Comparison of ENCODE assay signal across 18 cellular contexts in genomic region chr10:51170518-51171245, GRCh38.
A peak's percentile ranks its signal among the peaks of the same experiment; 100 is the strongest.
DNase-seq lines count a peak whose midpoint lies in the region; ATAC-seq, FAIRE-seq and TF ChIP-seq lines count a peak whose summit lies in the region.
"Had no signal": no experiment of that assay in that cellular context is flagged by ENCODE, and none has a peak within 500 bp of the region (broad histone marks: within the 10 kb centered on the region; RNA-seq: fewer than 3 reads in every experiment).

No MANE protein-coding gene starts in this region.

- CTCF ChIA-PET in HEK293 (lab: Yijun Ruan, JAX), result interaction anchor here (0.7 kb wide), 2 partner anchors 37 to 76 kb away, joined by 3 read pairs; no protein-coding TSS in a partner anchor

- H3K4me3 ChIP-seq in HEK293 (ENCODE audit: low read depth, low read length) (no peak overlapping the region), RWPE2 (ENCODE audit: severe bottlenecking) (no peak overlapping the region), fibroblast of pulmonary artery (replicated peaks; ENCODE audit: low read depth, low read length) (no peak overlapping the region), mucosa of descending colon (no peak overlapping the region)
- H3K4me3 ChIP-seq: HAP-1, PC-9 had no signal

- no peaks in the 10 kb centered on the region for H3K27me3 ChIP-seq in RWPE2 (ENCODE audit: insufficient read depth, poor library complexity, severe bottlenecking)

- intact Hi-C loops in mucosa of descending colon (cut with DNase I, micrococcal nuclease), result no loop called here

- peak; percentile 5 for FAIRE-seq in urothelium cell line (lab: Jason Lieb, UNC)
- FAIRE-seq: GM18507 had no signal

- no peak for DNase-seq in RWPE2 (ENCODE audit: low spot score)
- DNase-seq in fibroblast of pulmonary artery (ENCODE audit: low read depth), result peak; percentile 4
- DNase-seq in urothelium cell line (ENCODE audit: low spot score), result peak; percentile 39
- DNase-seq in activated T-cell treated with anti-CD3 and anti-CD28 coated beads, Interleukin-2, amount 50 U/mL, for 48 hours, result no peak
- DNase-seq in GM10266 (ENCODE audit: extremely low spot score), result no peak
- DNase-seq in mucosa of descending colon, result no peak
- DNase-seq: activated CD4-positive, alpha-beta T cell treated with anti-CD3 and anti-CD28 coated beads, Interleukin-2, amount 50 U/mL, for 48 hours; activated effector memory CD4-positive, alpha-beta T cell treated with anti-CD3 and anti-CD28 coated beads, Interleukin-2, amount 50 U/mL, for 16 hours; natural killer cell; NCI-H1694 treated with DMSO at 0.1 percent for 48 hours; NCI-H82; PC-9; stimulated activated naive B cell treated with anti-CD40 and anti-IgM and Interleukin-4, amounts not matched to agents 10 μg/mL and 1 μg/mL and 100 μg/mL, for 72 hours had no signal

- H3K36me3 ChIP-seq in HEK293 (ENCODE audit: control insufficient read depth in 2 of 2, insufficient read depth in 1 of 2, low read length in 2 of 2), result no peaks in the 10 kb centered on the region
- no peaks in the 10 kb centered on the region for H3K36me3 ChIP-seq in RWPE2 (ENCODE audit: low read depth)
- H3K36me3 ChIP-seq in mucosa of descending colon (ENCODE audit: low read depth), result no peaks in the 10 kb centered on the region
- H3K36me3 ChIP-seq: HAP-1 had no signal

- POLR2A ChIA-PET in HEK293 (lab: Yijun Ruan, JAX), result no interaction called here

- TF ChIP-seq CTCF in HEK293 (tag by site-specific recombination; IDR thresholded peaks at IDR 0.05) (no peak), RWPE2 (IDR thresholded peaks at IDR 0.05; ENCODE audit: poor library complexity, severe bottlenecking) (no peak), fibroblast of pulmonary artery (IDR thresholded peaks at IDR 0.05; ENCODE audit: low read length, missing control alignments) (no peak), GM10266 (IDR thresholded peaks at IDR 0.05; ENCODE audit: control insufficient read depth, insufficient read depth, low read depth, missing control alignments) (no peak), mucosa of descending colon (IDR thresholded peaks at IDR 0.05) (no peak)

- ATAC-seq in RWPE2 (ENCODE audit: low read depth), result 0 out of 3 replicates have a peak, but pooled peaks have one; percentile 35
- ATAC-seq in mucosa of descending colon, result no peak
- ATAC-seq: natural killer cell; stimulated activated naive B cell treated with anti-CD40 and anti-IgM and Interleukin-4, amounts not matched to agents 10 μg/mL and 1 μg/mL and 100 μg/mL, for 72 hours; WTC11 had no signal

- H3K9me3 ChIP-seq in HEK293 (ENCODE audit: control insufficient read depth, insufficient read depth, low read depth, low read length) (no peaks in the 10 kb centered on the region), RWPE2 (ENCODE audit: severe bottlenecking) (no peaks in the 10 kb centered on the region), mucosa of descending colon (no peaks in the 10 kb centered on the region)
- H3K9me3 ChIP-seq: HAP-1 had no signal

- no peaks in the 10 kb centered on the region for H3K4me1 ChIP-seq in HEK293 (ENCODE audit: control insufficient read depth, insufficient read depth, low read length)
- H3K4me1 ChIP-seq in RWPE2 (ENCODE audit: insufficient read depth, poor library complexity, severe bottlenecking), result no peaks in the 10 kb centered on the region
- H3K4me1 ChIP-seq in mucosa of descending colon (ENCODE audit: low read depth), result no peaks in the 10 kb centered on the region
- H3K4me1 ChIP-seq: HAP-1, parathyroid adenoma had no signal

- H3K27ac ChIP-seq in HEK293 (ENCODE audit: extremely low read depth, low read depth, low read length) (no peak overlapping the region), RWPE2 (ENCODE audit: poor library complexity, severe bottlenecking) (no peak overlapping the region)
- H3K27ac ChIP-seq: parathyroid adenoma, PC-9 had no signal

TF ChIP-seq in HEK293, 187 proteins besides CTCF, POLR2A, EP300 and RAD21:
- TF ChIP-seq ZNF660 (tag by site-specific recombination; IDR thresholded peaks at IDR 0.05) (peak; percentile 98), FEZF1 (tag by site-specific recombination; IDR thresholded peaks at IDR 0.05) (0 out of 2 replicates have a peak, but pooled peaks have one; percentile 29), ZNF302 (tag by site-specific recombination; IDR thresholded peaks at IDR 0.05; ENCODE audit: low read depth) (no peak)

Comparison
In these comparisons a context has a peak if more than half of its experiments do, and no peak if none do; other contexts are left out.
1. DNase-seq: peak in fibroblast of pulmonary artery (single experiment) and urothelium cell line (single experiment); none in RWPE2 (single experiment), activated T-cell treated with anti-CD3 and anti-CD28 coated beads, Interleukin-2, amount 50 U/mL, for 48 hours (0 of 2), GM10266 (single experiment) and mucosa of descending colon (0 of 3).